13 cellular contexts compared by ENCODE assay signal in the genomic region with DNA sequence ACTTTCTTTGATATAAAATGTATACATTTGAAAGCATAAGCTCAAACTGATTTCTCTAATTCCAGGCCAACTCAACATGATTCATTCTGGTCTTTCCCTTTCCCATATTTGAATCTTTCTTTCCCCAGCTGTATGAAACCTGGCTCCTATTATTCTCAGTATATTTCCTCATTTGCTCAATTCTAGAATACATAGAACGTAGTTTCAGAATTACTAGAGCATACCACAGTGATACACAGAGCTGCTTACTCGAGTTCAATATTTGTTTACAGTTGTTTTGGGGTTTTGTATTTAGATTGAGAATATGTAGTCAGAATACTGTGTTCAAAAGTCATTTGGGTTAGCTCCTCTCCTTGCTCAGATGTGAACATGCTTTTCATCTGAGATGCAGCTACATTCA. TPM values are rescaled to one million over a fixed set of nuclear protein-coding genes. Genes with fewer than 3 reads are reported as not detected.
A peak's percentile ranks its signal among the peaks of the same experiment; 100 is the strongest.
DNase-seq lines count a peak whose midpoint lies in the region; ATAC-seq and TF ChIP-seq lines count a peak whose summit lies in the region.
"Had no signal": no experiment of that assay in that cellular context is flagged by ENCODE, and none has a peak within 500 bp of the region (broad histone marks: within the 10 kb centered on the region; RNA-seq: fewer than 3 reads in every experiment).

No MANE protein-coding gene starts in this region.

- no peaks in the 10 kb centered on the region for H3K36me3 ChIP-seq in upper lobe of right lung

- H3K4me1 Mint-ChIP-seq in natural killer cell treated with Interleukin-12 subunit alpha and Interleukin-12 subunit beta and Interleukin-15 and Interleukin-18, amount 100 ng/mL, for 72 hours (ENCODE audit: low read depth in 2 of 2): peaks cover 10 to 34% of the 10 kb centered on the region in 2 donors
- H3K4me1 Mint-ChIP-seq in natural killer cell: no peaks in the 10 kb centered on the region

- H3K4me3 ChIP-seq in upper lobe of right lung: no peak overlapping the region

- intact Hi-C loops in natural killer cell (cut with micrococcal nuclease): no loop called here
- intact Hi-C loops in left ventricle myocardium superior (cut with micrococcal nuclease): no loop called here
- intact Hi-C loops in upper lobe of right lung (cut with DNase I): no loop called here

- H3K27me3 Mint-ChIP-seq in natural killer cell treated with Interleukin-12 subunit alpha and Interleukin-12 subunit beta and Interleukin-15 and Interleukin-18, amount 100 ng/mL, for 72 hours: no peaks in the 10 kb centered on the region
- no peaks in the 10 kb centered on the region for H3K27me3 Mint-ChIP-seq in natural killer cell (ENCODE audit: low read depth in 2 of 2)
- H3K27me3 Mint-ChIP-seq: activated naive CD8-positive, alpha-beta T cell treated with anti-CD3 and anti-CD28 coated beads, Interleukin-2, amount 10 ng/mL, durations not matched to agents 7 days and 5 days had no signal

- no peaks in the 10 kb centered on the region for H3K9me3 ChIP-seq in upper lobe of right lung

- H3K27ac ChIP-seq in upper lobe of right lung: no peak overlapping the region

- no peaks in the 10 kb centered on the region for H3K27me3 ChIP-seq in upper lobe of right lung

- peaks cover 5% of the 10 kb centered on the region for H3K36me3 Mint-ChIP-seq in natural killer cell treated with Interleukin-12 subunit alpha and Interleukin-12 subunit beta and Interleukin-15 and Interleukin-18, amount 100 ng/mL, for 72 hours
- no peaks in the 10 kb centered on the region for H3K36me3 Mint-ChIP-seq in natural killer cell

- TF ChIP-seq CTCF in natural killer cell (IDR thresholded peaks at IDR 0.05) (no peak), upper lobe of right lung (IDR thresholded peaks at IDR 0.05) (no peak)

- H3K27ac Mint-ChIP-seq in natural killer cell treated with Interleukin-12 subunit alpha and Interleukin-12 subunit beta and Interleukin-15 and Interleukin-18, amount 100 ng/mL, for 72 hours: peak overlapping the region; percentile 40 to 59
- H3K27ac Mint-ChIP-seq in natural killer cell: no peak overlapping the region
- H3K27ac Mint-ChIP-seq: activated naive CD8-positive, alpha-beta T cell treated with anti-CD3 and anti-CD28 coated beads, Interleukin-2, amount 10 ng/mL, durations not matched to agents 7 days and 5 days had no signal

- peak; percentile 50 to 77 for ATAC-seq in natural killer cell treated with Interleukin-12 subunit alpha and Interleukin-12 subunit beta and Interleukin-15 and Interleukin-18, amount 100 ng/mL, for 72 hours
- ATAC-seq in natural killer cell (no peak), GM21737 (IDR thresholded peaks at IDR 0.05; ENCODE audit: unreplicated experiment) (peak; percentile 40), HG03175 (IDR thresholded peaks at IDR 0.05; ENCODE audit: unreplicated experiment) (peak; percentile 50), left ventricle myocardium superior (no peak), upper lobe of right lung (no peak)

- no peaks in the 10 kb centered on the region for H3K4me1 ChIP-seq in upper lobe of right lung

- H3K4me3 Mint-ChIP-seq in natural killer cell treated with Interleukin-12 subunit alpha and Interleukin-12 subunit beta and Interleukin-15 and Interleukin-18, amount 100 ng/mL, for 72 hours: peak overlapping the region; percentile 54
- no peak overlapping the region for H3K4me3 Mint-ChIP-seq in natural killer cell
- H3K4me3 Mint-ChIP-seq: activated naive CD8-positive, alpha-beta T cell treated with anti-CD3 and anti-CD28 coated beads, Interleukin-2, amount 10 ng/mL, durations not matched to agents 7 days and 5 days had no signal

- no peaks in the 10 kb centered on the region for H3K9me3 Mint-ChIP-seq in natural killer cell treated with Interleukin-12 subunit alpha and Interleukin-12 subunit beta and Interleukin-15 and Interleukin-18, amount 100 ng/mL, for 72 hours
- H3K9me3 Mint-ChIP-seq in natural killer cell: no peaks in the 10 kb centered on the region
- H3K9me3 Mint-ChIP-seq: activated naive CD8-positive, alpha-beta T cell treated with anti-CD3 and anti-CD28 coated beads, Interleukin-2, amount 10 ng/mL, durations not matched to agents 7 days and 5 days had no signal

- DNase-seq in natural killer cell treated with Interleukin-12 subunit alpha and Interleukin-12 subunit beta and Interleukin-15 and Interleukin-18, amount 100 ng/mL, for 72 hours (ENCODE audit: low spot score): no peak
- DNase-seq in natural killer cell: no peak
- DNase-seq in A172 (ENCODE audit: low spot score): no peak
- no peak for DNase-seq in left ventricle myocardium superior
- DNase-seq in NCI-H1105 (lab: John Stamatoyannopoulos, UW): no peak
- DNase-seq in upper lobe of right lung: no peak
- DNase-seq: activated CD4-positive, alpha-beta T cell treated with anti-CD3 and anti-CD28 coated beads for 48 hours; activated naive CD8-positive, alpha-beta T cell treated with anti-CD3 and anti-CD28 coated beads, Interleukin-2, amount 10 ng/mL, durations not matched to agents 7 days and 5 days; DMS53; NCI-H1048; NCI-H774 had no signal

RNA-seq across cellular contexts. Expression of a gene that starts 43.0 kb away (rescaled TPM):
- total RNA-seq in natural killer cell treated with Interleukin-12 subunit alpha and Interleukin-12 subunit beta and Interleukin-15 and Interleukin-18, amount 100 ng/mL, for 72 hours: 10 to 100 TPM in 1 of 2 donors, 1 to 10 TPM in 1; 5.9 to 15.0 TPM
- total RNA-seq in natural killer cell (10 to 100 TPM in 1 of 3 donors, 1 to 10 TPM in 2; 6.9 to 10.9 (median 8.8) TPM), left ventricle myocardium superior (1.2 TPM), upper lobe of right lung (2.5 TPM)
- 0.62 and 3.4 TPM in 2 replicates for total RNA-seq in A172 (2014; rRNA removed; shearing (Covaris generic))

Comparison
In these comparisons a context has a peak if more than half of its experiments do, and no peak if none do; other contexts are left out.
1. ATAC-seq: peak in natural killer cell treated with Interleukin-12 subunit alpha and Interleukin-12 subunit beta and Interleukin-15 and Interleukin-18, amount 100 ng/mL, for 72 hours (2 of 2), GM21737 (single experiment) and HG03175 (single experiment); none in natural killer cell (0 of 3), left ventricle myocardium superior (single experiment) and upper lobe of right lung (single experiment).
2. H3K27ac Mint-ChIP-seq: peak in natural killer cell treated with Interleukin-12 subunit alpha and Interleukin-12 subunit beta and Interleukin-15 and Interleukin-18, amount 100 ng/mL, for 72 hours (2 of 2); none in natural killer cell (0 of 2).